In the genomic region with DNA sequence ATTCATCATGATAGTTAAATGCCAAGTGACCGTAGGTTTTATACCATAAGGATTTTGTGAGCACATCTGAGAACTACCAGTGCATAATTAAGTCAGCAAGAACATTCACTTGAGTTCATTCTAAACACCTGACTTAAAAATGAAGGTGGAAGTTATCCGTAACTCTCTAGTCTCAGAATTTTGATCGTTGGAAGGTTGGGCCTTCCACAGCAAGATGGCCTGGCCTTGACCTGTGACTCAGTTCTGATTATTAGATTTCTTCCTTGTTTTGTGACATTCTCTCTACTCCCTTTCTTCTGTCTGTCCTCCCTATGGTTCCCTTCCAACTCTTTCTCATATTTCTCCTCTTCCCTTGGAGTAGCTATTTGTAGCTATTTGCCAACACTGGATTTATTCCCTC, we compare ENCODE assay signal across 17 cellular contexts.
"Had no signal": no experiment of that assay in that cellular context is flagged by ENCODE, and none has a peak within 500 bp of the region (broad histone marks: within the 10 kb centered on the region; RNA-seq: fewer than 3 reads in every experiment).

No MANE protein-coding gene starts in this region.

- H3K27ac ChIP-seq: colonic mucosa, hepatocyte, psoas muscle, spleen had no signal

- H3K9me3 ChIP-seq: colonic mucosa, psoas muscle had no signal

- H3K79me2 ChIP-seq: hepatocyte had no signal

- H3K27me3 ChIP-seq: colonic mucosa, hepatocyte, spleen had no signal

- DNase-seq: colonic mucosa; effector CD4-positive, alpha-beta T cell; foreskin melanocyte; head of caudate nucleus; kidney glomerular epithelial cell; mesendoderm; naive B cell; psoas muscle; spleen; stimulated activated CD4-positive, alpha-beta T cell treated with anti-CD3 and anti-CD28 coated beads, Interleukin-15, amount 100 ng/mL, for 24 hours; stimulated activated CD4-positive, alpha-beta T cell treated with anti-CD3 and anti-CD28 coated beads, Interleukin-1b, Interleukin-23, amount 100 ng/mL, for 48 hours; stimulated activated CD4-positive, alpha-beta T cell treated with anti-CD3 and anti-CD28 coated beads, Interleukin-4, amount 100 ng/mL, for 4 hours; stimulated activated naive B cell treated with anti-CD40 and anti-IgM and Interleukin-4, amounts not matched to agents 10 μg/mL and 1 μg/mL and 100 μg/mL, for 72 hours had no signal

- H3K4me1 ChIP-seq: colonic mucosa, psoas muscle had no signal

- ATAC-seq: psoas muscle; sciatic nerve; stimulated activated naive B cell treated with anti-CD40 and anti-IgM and Interleukin-4, amounts not matched to agents 10 μg/mL and 1 μg/mL and 100 μg/mL, for 72 hours had no signal

- H3K36me3 Mint-ChIP-seq: type B pancreatic cell had no signal

- H3K27ac Mint-ChIP-seq: naive B cell; nephron; stimulated activated naive B cell treated with anti-CD40 and anti-IgM and Interleukin-4, amounts not matched to agents 10 μg/mL and 1 μg/mL and 100 μg/mL, for 72 hours; type B pancreatic cell had no signal

- H3K4me3 ChIP-seq: colonic mucosa, hepatocyte, psoas muscle, spleen had no signal

- H3K4me1 Mint-ChIP-seq: nephron had no signal

- H3K36me3 ChIP-seq: colonic mucosa, spleen had no signal

- H2AFZ ChIP-seq: hepatocyte had no signal

- H3K27me3 Mint-ChIP-seq: naive B cell; stimulated activated naive B cell treated with anti-CD40 and anti-IgM and Interleukin-4, amounts not matched to agents 10 μg/mL and 1 μg/mL and 100 μg/mL, for 72 hours; type B pancreatic cell had no signal

- H3K4me3 Mint-ChIP-seq: naive B cell; nephron; stimulated activated naive B cell treated with anti-CD40 and anti-IgM and Interleukin-4, amounts not matched to agents 10 μg/mL and 1 μg/mL and 100 μg/mL, for 72 hours; type B pancreatic cell had no signal

- H3K4me2 ChIP-seq: hepatocyte had no signal
